12 cellular contexts compared by ENCODE assay signal in genomic region chr12:50219544-50219943, GRCh38. TPM values are rescaled to one million over a fixed set of nuclear protein-coding genes. Genes with fewer than 3 reads are reported as not detected.
DNase-seq lines count a peak whose midpoint lies in the region; ATAC-seq and TF ChIP-seq lines count a peak whose summit lies in the region.
"Had no signal": no experiment of that assay in that cellular context is flagged by ENCODE, and none has a peak within 500 bp of the region (broad histone marks: within the 10 kb centered on the region; RNA-seq: fewer than 3 reads in every experiment).

No MANE protein-coding gene starts in this region.

- H4K8ac ChIP-seq in mesendoderm (ENCODE audit: low read depth, low read length) = no peak overlapping the region

- no peak overlapping the region for H2BK120ac ChIP-seq in mesendoderm (ENCODE audit: low read depth, low read length)

- no CpG with 5 or more reads among the region's 2 CpGs for WGBS in mesendoderm (ENCODE audit: extremely low coverage, insufficient coverage, low lambda C conversion rate)

- peaks cover 7% of the 10 kb centered on the region; the same call in 1 of the 2 replicates for H3K36me3 ChIP-seq in ACC112 (ENCODE audit: insufficient read depth, low read length)
- H3K36me3 ChIP-seq in mesendoderm (ENCODE audit: control insufficient read depth, insufficient read depth, low read length) = no peaks in the 10 kb centered on the region
- H3K36me3 ChIP-seq in mucosa of descending colon (ENCODE audit: low read depth) = no peaks in the 10 kb centered on the region

- no peaks in the 10 kb centered on the region for H3K9me3 ChIP-seq in mucosa of descending colon

- H3K56ac ChIP-seq in mesendoderm (ENCODE audit: low read length) = no peak overlapping the region

- H3K79me2 ChIP-seq in ACC112 (ENCODE audit: control insufficient read depth, insufficient read depth, low read length, unreplicated experiment) (peaks cover 69% of the 10 kb centered on the region), mesendoderm (ENCODE audit: control insufficient read depth, insufficient read depth, low read length) (peaks cover 48% of the 10 kb centered on the region)

- H3K23ac ChIP-seq in mesendoderm (ENCODE audit: low read length) = no peak overlapping the region

- H3K4me2 ChIP-seq in mesendoderm (ENCODE audit: low read length) = peak overlapping the region; percentile 8

- no peak overlapping the region for H3K4ac ChIP-seq in mesendoderm (ENCODE audit: low read depth, low read length)

- no peak overlapping the region for H3K18ac ChIP-seq in mesendoderm (ENCODE audit: low read length)

- H2BK5ac ChIP-seq in mesendoderm (ENCODE audit: low read length) = no peak overlapping the region

- H3K4me3 ChIP-seq in ACC112 (ENCODE audit: low read depth, low read length) = peak overlapping the region; percentile 99
- H3K4me3 ChIP-seq in GM12875 (ENCODE audit: low read depth, low read length) = peak overlapping the region; percentile 27
- H3K4me3 ChIP-seq in astrocyte of the cerebellum (ENCODE audit: low read depth, low read length) = peak overlapping the region; percentile 71
- no peak overlapping the region for H3K4me3 ChIP-seq in mesendoderm (ENCODE audit: low read length)
- H3K4me3 ChIP-seq in mucosa of descending colon = no peak overlapping the region

- no peak overlapping the region for H2BK15ac ChIP-seq in mesendoderm (replicated peaks; ENCODE audit: low read depth)

- H3K79me1 ChIP-seq in mesendoderm (ENCODE audit: low read length) = peaks cover 4% of the 10 kb centered on the region

- H3K4me1 ChIP-seq in ACC112 (ENCODE audit: control insufficient read depth, insufficient read depth, low read length, unreplicated experiment) (peaks cover 46% of the 10 kb centered on the region), mesendoderm (ENCODE audit: control insufficient read depth, low read depth, low read length) (no peaks in the 10 kb centered on the region), mucosa of descending colon (ENCODE audit: low read depth) (no peaks in the 10 kb centered on the region)

- H3K9ac ChIP-seq in mesendoderm (ENCODE audit: low read length) = no peak overlapping the region

- in situ Hi-C loops in astrocyte of the cerebellum (cut with HindIII; ENCODE audit: low sequenced_read_pairs) = no loop called here

- no peak for ATAC-seq in HG03139 (IDR thresholded peaks at IDR 0.05; ENCODE audit: unreplicated experiment)
- no peak for ATAC-seq in mucosa of descending colon

- H3K27me3 ChIP-seq in ACC112 (ENCODE audit: insufficient read depth, low read length) = no peaks in the 10 kb centered on the region
- no peaks in the 10 kb centered on the region for H3K27me3 ChIP-seq in mesendoderm (ENCODE audit: insufficient read depth, low read length, poor library complexity)

- TF ChIP-seq CTCF in GM12875 (IDR thresholded peaks at IDR 0.05; ENCODE audit: borderline replicate concordance, insufficient read depth, low read depth, low read length) (no peak), astrocyte of the cerebellum (IDR thresholded peaks at IDR 0.05; ENCODE audit: low read depth, low read length, missing control alignments) (no peak), mucosa of descending colon (IDR thresholded peaks at IDR 0.05) (no peak)

- no peak overlapping the region for H2AFZ ChIP-seq in ACC112 (ENCODE audit: low read length, unreplicated experiment)

- H2AK5ac ChIP-seq in mesendoderm (ENCODE audit: low read length) = no peak overlapping the region

- DNase-seq in astrocyte of the cerebellum (ENCODE audit: low read depth) = no peak
- DNase-seq in mesendoderm = no peak
- DNase-seq in cerebellum (ENCODE audit: low spot score) = no peak
- no peak for DNase-seq in mucosa of descending colon
- DNase-seq in medulla oblongata (ENCODE audit: extremely low spot score) = no peak
- DNase-seq: activated CD4-positive, alpha-beta T cell treated with anti-CD3 and anti-CD28 coated beads, Interleukin-2, amount 50 U/mL, for 4 hours; amniotic stem cell; SIG-M5; stimulated activated CD4-positive, alpha-beta T cell treated with anti-CD3 and anti-CD28 coated beads, Interleukin-12 subunit alpha, Interleukin-12 subunit beta, amount 100 ng/mL, for 4 hours had no signal

- intact Hi-C loops in mucosa of descending colon (cut with DNase I, micrococcal nuclease) = no loop called here

- H4K5ac ChIP-seq in mesendoderm (ENCODE audit: low read length) = no peak overlapping the region

- peak overlapping the region; percentile 94 for H3K27ac ChIP-seq in ACC112 (ENCODE audit: low read depth, low read length)
- no peak overlapping the region for H3K27ac ChIP-seq in mesendoderm (ENCODE audit: low read depth, low read length)

RNA-seq across cellular contexts. Expression of gene CERS5, which starts 52.4 kb away (rescaled TPM):
- 37.5 TPM for polyA plus RNA-seq in mesendoderm (2013, experiment 1 of 2)
- polyA plus RNA-seq in mesendoderm (2013, experiment 2 of 2) = 35.9 TPM
- total RNA-seq in cerebellum (93.8 TPM), mucosa of descending colon (10 to 100 TPM; 21.0 to 26.2 (median 23.0) TPM)

Comparison
In these comparisons a context has a peak if more than half of its experiments do, and no peak if none do; other contexts are left out.
1. H3K4me3 ChIP-seq: peak in ACC112 (single experiment), GM12875 (single experiment) and astrocyte of the cerebellum (single experiment); none in mesendoderm (single experiment) and mucosa of descending colon (single experiment).